Comparison of ENCODE assay signal across 8 cellular contexts in the genomic region with DNA sequence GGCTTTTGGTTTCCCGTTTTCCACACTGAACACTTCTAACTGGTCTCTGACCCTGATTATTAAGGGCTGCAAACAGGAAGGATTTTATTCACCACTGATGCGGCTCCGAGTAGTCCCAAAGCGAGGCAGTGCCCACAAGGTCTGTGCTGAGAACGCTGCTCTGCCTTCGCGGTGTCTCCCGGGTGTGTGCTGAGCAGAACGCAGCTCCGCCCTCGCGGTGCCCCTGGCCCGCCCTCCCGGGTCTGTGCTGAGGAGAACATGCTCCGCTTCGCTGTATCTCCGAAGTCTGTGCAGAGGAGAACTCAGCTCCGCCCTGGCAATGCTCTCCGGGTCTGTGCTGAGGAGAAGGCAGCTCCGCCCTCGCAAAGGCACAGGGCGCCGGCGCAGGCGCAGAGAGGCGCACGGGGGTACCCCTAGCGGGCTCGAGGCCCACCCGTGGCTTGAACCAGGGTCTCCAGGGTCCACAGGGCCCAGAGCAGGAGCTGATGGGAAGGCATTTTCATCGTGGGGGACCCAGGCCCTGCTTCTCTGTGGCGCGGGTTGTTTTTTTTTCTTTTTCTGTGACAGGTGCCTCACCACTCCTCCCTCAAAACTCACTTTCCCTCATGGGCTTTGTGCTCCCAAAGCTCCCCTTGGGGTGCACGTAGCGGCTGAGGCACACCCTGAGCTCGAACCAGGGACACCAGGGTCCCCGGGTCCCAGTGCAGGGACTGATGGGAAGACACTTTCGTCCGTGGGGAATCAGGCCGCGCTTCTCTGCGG.
DNase-seq lines count a peak whose midpoint lies in the region; ATAC-seq and TF ChIP-seq lines count a peak whose summit lies in the region.
"Not testable (repeated sequence)": the region's sequence is repeated elsewhere in the genome, so short reads cannot be mapped to it uniquely, and the experiment has no call there.

No MANE protein-coding gene starts in this region.

- in situ Hi-C loops in IMR-90 (cut with MboI; ENCODE audit: low sequenced_read_pairs), result not testable (repeated sequence)

- not testable (repeated sequence) for TF ChIP-seq CTCF in IMR-90 (conservative IDR thresholded peaks at IDR 0.05; ENCODE audit: low read depth, low read length)

- H2BK20ac ChIP-seq in IMR-90 (ENCODE audit: low read depth, low read length), result not testable (repeated sequence)

- not testable (repeated sequence) for H3K4me1 Mint-ChIP-seq in T-helper 1 cell treated with Interleukin-12 subunit alpha and Interleukin-12 subunit beta and Interleukin-4 antibody, amounts not matched to agents 30 μg/mL and 1 μg/mL, for 36 hours (ENCODE audit: low read depth); activated T-helper 1 cell treated with anti-CD3 and anti-CD28 coated beads, Interleukin-12 subunit alpha, Interleukin-12 subunit beta, Interleukin-2, Interleukin-4 antibody, amounts not matched to agents 30 ng/mL and 10 ng/mL and 1 ng/mL, durations not matched to agents 14 hours and 24 hours and 36 hours (ENCODE audit: low read depth)

- dilution Hi-C loops in IMR-90 (cut with HindIII; ENCODE audit: low sequenced_read_pairs, unreplicated experiment), result not testable (repeated sequence)

- not testable (repeated sequence) for TF ChIP-seq POLR2A in IMR-90 (IDR thresholded peaks at IDR 0.05; ENCODE audit: low read depth, low read length)

- POLR2A ChIA-PET in IMR-90 (lab: Charles Lee; ENCODE audit: unreplicated experiment), result not testable (repeated sequence)

- H3K27me3 ChIP-seq in IMR-90 (ENCODE audit: control insufficient read depth, insufficient read depth, low read length), result not testable (repeated sequence)

- H3K27ac Mint-ChIP-seq in T-helper 1 cell treated with Interleukin-12 subunit alpha and Interleukin-12 subunit beta and Interleukin-4 antibody, amounts not matched to agents 30 μg/mL and 1 μg/mL, for 36 hours, result peak overlapping the region; percentile 79
- peak overlapping the region; percentile 61 for H3K27ac Mint-ChIP-seq in activated T-helper 1 cell treated with anti-CD3 and anti-CD28 coated beads, Interleukin-12 subunit alpha, Interleukin-12 subunit beta, Interleukin-2, Interleukin-4 antibody, amounts not matched to agents 30 ng/mL and 10 ng/mL and 1 ng/mL, durations not matched to agents 14 hours and 24 hours and 36 hours

- intact Hi-C loops in IMR-90 (cut with micrococcal nuclease); activated T-helper 1 cell treated with anti-CD3 and anti-CD28 coated beads, Interleukin-12 subunit alpha, Interleukin-12 subunit beta, Interleukin-2, Interleukin-4 antibody, amounts not matched to agents 30 ng/mL and 10 ng/mL and 1 ng/mL, durations not matched to agents 14 hours and 24 hours and 36 hours (cut with micrococcal nuclease): not testable (repeated sequence)

- H3K9me3 Mint-ChIP-seq in T-helper 1 cell treated with Interleukin-12 subunit alpha and Interleukin-12 subunit beta and Interleukin-4 antibody, amounts not matched to agents 30 μg/mL and 1 μg/mL, for 36 hours; activated T-helper 1 cell treated with anti-CD3 and anti-CD28 coated beads, Interleukin-12 subunit alpha, Interleukin-12 subunit beta, Interleukin-2, Interleukin-4 antibody, amounts not matched to agents 30 ng/mL and 10 ng/mL and 1 ng/mL, durations not matched to agents 14 hours and 24 hours and 36 hours: not testable (repeated sequence)

- not testable (repeated sequence) for H3K79me1 ChIP-seq in IMR-90 (ENCODE audit: low read depth in 1 of 2, low read length in 2 of 2)

- not testable (repeated sequence) for H3K23ac ChIP-seq in IMR-90 (ENCODE audit: low read depth, low read length)

- H3K36me3 Mint-ChIP-seq in T-helper 1 cell treated with Interleukin-12 subunit alpha and Interleukin-12 subunit beta and Interleukin-4 antibody, amounts not matched to agents 30 μg/mL and 1 μg/mL, for 36 hours (ENCODE audit: low read depth); activated T-helper 1 cell treated with anti-CD3 and anti-CD28 coated beads, Interleukin-12 subunit alpha, Interleukin-12 subunit beta, Interleukin-2, Interleukin-4 antibody, amounts not matched to agents 30 ng/mL and 10 ng/mL and 1 ng/mL, durations not matched to agents 14 hours and 24 hours and 36 hours (ENCODE audit: low read depth): not testable (repeated sequence)

- not testable (repeated sequence) for H3K14ac ChIP-seq in IMR-90 (replicated peaks; ENCODE audit: low read depth, low read length)

- BruUV-seq in IMR-90 (replicated peaks; lab: Mats Ljungman, UMichigan), result not testable (repeated sequence)

- H3K27ac ChIP-seq in IMR-90 (ENCODE audit: insufficient read depth, low read length), result not testable (repeated sequence)

- H2BK5ac ChIP-seq in IMR-90 (ENCODE audit: low read depth, low read length, poor library complexity, severe bottlenecking), result not testable (repeated sequence)

- not testable (repeated sequence) for H3K4me1 ChIP-seq in IMR-90 (ENCODE audit: control insufficient read depth, insufficient read depth, low read length)

- not testable (repeated sequence) for H3K9me1 ChIP-seq in IMR-90 (ENCODE audit: insufficient read depth, low read length)

- DNase-seq in GF-D8 (lab: John Stamatoyannopoulos, UW) (peak; percentile 36), IMR-90 (peak; percentile 67), dermis blood vessel endothelial cell (peak; percentile 74), left lobe of liver (ENCODE audit: low spot score) (peak; percentile 60), stromal cell of bone marrow (ENCODE audit: low read depth) (peak; percentile 32)
- DNase-seq in activated T-helper 1 cell treated with anti-CD3 and anti-CD28 coated beads, Interleukin-12 subunit alpha, Interleukin-12 subunit beta, Interleukin-2, Interleukin-4 antibody, amounts not matched to agents 30 ng/mL and 10 ng/mL and 1 ng/mL, durations not matched to agents 14 hours and 24 hours and 36 hours (ENCODE audit: low spot score), result peak; percentile 88
- peak; percentile 77 to 80 for DNase-seq in stimulated activated CD4-positive, alpha-beta T cell treated with anti-CD3 and anti-CD28 coated beads, Interleukin-12 subunit alpha, Interleukin-12 subunit beta, amount 100 ng/mL, for 24 hours (ENCODE audit: low read depth in 2 of 2)

- not testable (repeated sequence) for H3K18ac ChIP-seq in IMR-90 (ENCODE audit: low read depth, low read length)

- H2AK9ac ChIP-seq in IMR-90 (replicated peaks; ENCODE audit: low read depth, low read length, poor library complexity), result not testable (repeated sequence)

- not testable (repeated sequence) for H2AK5ac ChIP-seq in IMR-90 (ENCODE audit: low read depth, low read length)

- not testable (repeated sequence) for H4K8ac ChIP-seq in IMR-90 (ENCODE audit: low read depth in 2 of 2, low read length in 2 of 2)

- H3K4me3 ChIP-seq in IMR-90 (ENCODE audit: insufficient read depth, low read depth, low read length), result peak overlapping the region; percentile 20

- H3K9me3 ChIP-seq in IMR-90 (ENCODE audit: control insufficient read depth, insufficient read depth, low read length), result not testable (repeated sequence)

- no CpG with 5 or more reads among the region's 42 CpGs for WGBS in IMR-90 (ENCODE audit: extremely low coverage in 2 of 2, insufficient read length in 1 of 2), 2 experiments

- CTCF ChIA-PET in IMR-90 (lab: Yijun Ruan, JAX), result not testable (repeated sequence)

- H4K20me1 ChIP-seq in IMR-90 (ENCODE audit: insufficient read depth, low read length), result not testable (repeated sequence)

- not testable (repeated sequence) for H2BK15ac ChIP-seq in IMR-90 (ENCODE audit: low read depth, low read length)

- not testable (repeated sequence) for TF ChIP-seq RAD21 in IMR-90 (IDR thresholded peaks at IDR 0.05; ENCODE audit: low read length)

- H4K5ac ChIP-seq in IMR-90 (ENCODE audit: low read depth, low read length), result not testable (repeated sequence)

- not testable (repeated sequence) for H3K9ac ChIP-seq in IMR-90 (ENCODE audit: low read depth, low read length)

- ATAC-seq in IMR-90 (ENCODE audit: low read depth); left lobe of liver: not testable (repeated sequence)

- H4K91ac ChIP-seq in IMR-90 (ENCODE audit: insufficient read depth, low read depth, low read length), result not testable (repeated sequence)

- not testable (repeated sequence) for H3K36me3 ChIP-seq in IMR-90 (ENCODE audit: control insufficient read depth, insufficient read depth, low read length)

- H3K56ac ChIP-seq in IMR-90 (ENCODE audit: extremely low read depth, insufficient read depth, low read length), result not testable (repeated sequence)

- H3K4me3 Mint-ChIP-seq in T-helper 1 cell treated with Interleukin-12 subunit alpha and Interleukin-12 subunit beta and Interleukin-4 antibody, amounts not matched to agents 30 μg/mL and 1 μg/mL, for 36 hours, result peak overlapping the region; percentile 48
- H3K4me3 Mint-ChIP-seq in activated T-helper 1 cell treated with anti-CD3 and anti-CD28 coated beads, Interleukin-12 subunit alpha, Interleukin-12 subunit beta, Interleukin-2, Interleukin-4 antibody, amounts not matched to agents 30 ng/mL and 10 ng/mL and 1 ng/mL, durations not matched to agents 14 hours and 24 hours and 36 hours, result peak overlapping the region; percentile 99

- not testable (repeated sequence) for H3K4ac ChIP-seq in IMR-90 (ENCODE audit: low read depth, low read length)

- H2BK120ac ChIP-seq in IMR-90 (ENCODE audit: low read depth, low read length), result not testable (repeated sequence)

- not testable (repeated sequence) for H3K27me3 Mint-ChIP-seq in T-helper 1 cell treated with Interleukin-12 subunit alpha and Interleukin-12 subunit beta and Interleukin-4 antibody, amounts not matched to agents 30 μg/mL and 1 μg/mL, for 36 hours (ENCODE audit: low read depth); activated T-helper 1 cell treated with anti-CD3 and anti-CD28 coated beads, Interleukin-12 subunit alpha, Interleukin-12 subunit beta, Interleukin-2, Interleukin-4 antibody, amounts not matched to agents 30 ng/mL and 10 ng/mL and 1 ng/mL, durations not matched to agents 14 hours and 24 hours and 36 hours (ENCODE audit: insufficient read depth)

- H2AFZ ChIP-seq in IMR-90 (replicated peaks; ENCODE audit: low read length, poor library complexity), result not testable (repeated sequence)

- H3K4me2 ChIP-seq in IMR-90 (ENCODE audit: low read depth, low read length), result peak overlapping the region; percentile 67

Comparison
In these comparisons a context has a peak if more than half of its experiments do, and no peak if none do; other contexts are left out.
1. DNase-seq: peak in every context shown above with its lines; median percentile 88 in activated T-helper 1 cell treated with anti-CD3 and anti-CD28 coated beads, Interleukin-12 subunit alpha, Interleukin-12 subunit beta, Interleukin-2, Interleukin-4 antibody, amounts not matched to agents 30 ng/mL and 10 ng/mL and 1 ng/mL, durations not matched to agents 14 hours and 24 hours and 36 hours; 78 in stimulated activated CD4-positive, alpha-beta T cell treated with anti-CD3 and anti-CD28 coated beads, Interleukin-12 subunit alpha, Interleukin-12 subunit beta, amount 100 ng/mL, for 24 hours; 74 in dermis blood vessel endothelial cell; 67 in IMR-90; 60 in left lobe of liver; 36 in GF-D8; 32 in stromal cell of bone marrow.